Comparison of ENCODE assay signal across 20 cellular contexts in the genomic region with DNA sequence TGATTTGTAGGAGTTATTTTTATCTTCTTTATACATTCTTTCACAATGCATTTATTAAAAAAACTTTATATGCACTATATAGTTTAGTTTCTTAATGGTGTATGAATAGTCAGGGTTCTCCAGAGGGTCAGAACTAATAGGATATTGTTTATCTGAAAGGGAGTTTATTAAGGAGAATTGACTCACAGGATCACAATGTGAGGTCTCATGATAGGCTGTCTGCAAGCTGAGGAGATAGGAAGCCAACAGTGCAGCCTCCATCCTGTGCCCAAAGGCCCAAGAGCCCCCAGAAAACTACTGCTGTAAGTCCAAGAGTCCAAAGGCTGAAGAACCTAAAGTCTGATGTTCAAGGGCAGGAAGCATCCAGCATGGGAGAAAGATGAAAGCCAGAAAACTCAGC.
"Had no signal": no experiment of that assay in that cellular context is flagged by ENCODE, and none has a peak within 500 bp of the region (broad histone marks: within the 10 kb centered on the region; RNA-seq: fewer than 3 reads in every experiment).

No MANE protein-coding gene starts in this region.

- H3K27me3 ChIP-seq: tibial artery had no signal

- H3K4me3 ChIP-seq: coronary artery, tibial artery had no signal

- H3K27ac ChIP-seq: coronary artery, tibial artery had no signal

- H3K9me3 ChIP-seq: tibial artery had no signal

- ATAC-seq: activated CD8-positive, alpha-beta memory T cell treated with anti-CD3 and anti-CD28 coated beads, Interleukin-2, amount 10 ng/mL, durations not matched to agents 7 days and 5 days; natural killer cell treated with Interleukin-12 subunit alpha and Interleukin-12 subunit beta and Interleukin-15 and Interleukin-18, amount 100 ng/mL, for 72 hours; T-cell had no signal

- DNase-seq: activated CD4-positive, alpha-beta memory T cell treated with anti-CD3 and anti-CD28 coated beads for 36 hours; activated CD4-positive, CD25-positive, alpha-beta regulatory T cell treated with anti-CD3 and anti-CD28 coated beads, Interleukin-2, amount 50 U/mL, for 72 hours; activated CD8-positive, alpha-beta memory T cell treated with anti-CD3 and anti-CD28 coated beads, Interleukin-2, amount 10 ng/mL, durations not matched to agents 7 days and 5 days; activated naive CD4-positive, alpha-beta T cell treated with anti-CD3 and anti-CD28 coated beads, Interleukin-2, amount 10 ng/mL, durations not matched to agents 7 days and 5 days; activated T-cell treated with anti-CD3 and anti-CD28 coated beads, Interleukin-2, amount 50 U/mL, for 24 hours; caudate nucleus; effector memory CD4-positive, alpha-beta T cell; hippocampal formation; mesendoderm; nucleus accumbens; posterior cingulate gyrus; small intestine; stimulated activated CD4-positive, alpha-beta T cell treated with anti-CD3 and anti-CD28 coated beads, Interleukin-4, amount 100 ng/mL, for 24 hours; stimulated activated naive CD4-positive, alpha-beta T cell; T-cell; T-helper 9 cell; tibial artery had no signal

- H3K36me3 ChIP-seq: tibial artery had no signal

- FAIRE-seq: small intestine, urothelium cell line had no signal
